ENCODE assay signal across 8 cellular contexts in the genomic region with DNA sequence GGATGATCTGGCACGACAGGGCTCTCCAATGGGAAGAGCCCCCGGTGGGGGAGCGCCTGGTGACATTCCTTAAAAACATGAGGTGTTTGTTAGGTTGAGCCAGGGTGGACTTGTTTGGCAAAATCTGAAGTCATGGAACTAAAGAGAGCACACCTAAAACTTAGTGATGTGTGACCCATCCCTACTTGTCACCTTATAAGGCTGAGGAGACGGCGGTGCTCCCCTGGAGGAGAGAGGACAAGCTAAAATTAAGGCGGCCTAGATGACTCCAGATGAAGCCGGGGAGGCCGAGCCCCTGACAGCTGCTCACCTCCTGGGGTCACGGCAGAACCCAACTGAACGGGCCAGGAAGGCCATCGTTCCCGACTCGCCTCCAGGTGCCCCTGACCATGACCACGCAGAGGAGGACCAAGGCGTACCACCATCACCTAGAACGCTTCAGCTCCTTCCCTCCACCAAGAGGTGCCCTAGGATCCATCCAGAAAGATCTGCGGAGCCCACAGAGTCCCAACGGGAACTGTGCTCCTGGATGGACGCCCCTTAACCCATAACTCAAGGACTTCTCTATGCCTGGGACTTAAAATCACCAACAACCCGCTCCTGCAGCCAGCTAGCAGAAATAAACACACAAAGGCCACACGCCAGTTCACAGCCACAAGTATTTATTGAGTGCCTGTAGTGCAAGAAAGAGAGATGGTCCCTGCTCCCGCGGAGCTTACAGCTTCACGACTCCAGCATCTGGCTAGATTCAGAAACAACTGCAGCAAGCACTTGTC. TPM values are rescaled to one million over a fixed set of nuclear protein-coding genes. Genes with fewer than 3 reads are reported as not detected.
A peak's percentile ranks its signal among the peaks of the same experiment; 100 is the strongest.
DNase-seq lines count a peak whose midpoint lies in the region; ATAC-seq and TF ChIP-seq lines count a peak whose summit lies in the region.

No MANE protein-coding gene starts in this region.

- H3K27ac ChIP-seq in heart left ventricle (peak overlapping the region in 11 of 12 donors; percentile 47 to 92 (median 84)), upper lobe of right lung (peak overlapping the region; percentile 83)

- peak overlapping the region; percentile 56 to 90 (median 78) for H3K4me3 ChIP-seq in heart left ventricle
- peak overlapping the region; percentile 74 for H3K4me3 ChIP-seq in lower leg skin (ENCODE audit: low read depth, poor library complexity, severe bottlenecking)
- peak overlapping the region; percentile 75 for H3K4me3 ChIP-seq in upper lobe of right lung

- H3K27me3 ChIP-seq in heart left ventricle (peaks cover 0 to 5% (median 0%) of the 10 kb centered on the region in 9 donors), upper lobe of right lung (no peaks in the 10 kb centered on the region)

- no peak for DNase-seq in heart left ventricle
- no peak for DNase-seq in Right ventricle myocardium superior
- peak; percentile 26 for DNase-seq in astrocyte of the hippocampus (ENCODE audit: low read depth, low spot score)
- DNase-seq in lower leg skin (ENCODE audit: low spot score in 2 of 2), result peak in 1 of 2 donors; percentile 81
- no peak for DNase-seq in upper lobe of right lung
- DNase-seq in SW480 (ENCODE audit: low spot score), result no peak
- DNase-seq in HPDE6-E6E7 (ENCODE audit: extremely low spot score), result no peak

- TF ChIP-seq POLR2A in heart left ventricle (IDR thresholded peaks at IDR 0.05), result no peak
- TF ChIP-seq POLR2A in lower leg skin (IDR thresholded peaks at IDR 0.05), result no peak

- peaks cover 0 to 26% (median 18%) of the 10 kb centered on the region in 9 donors for H3K36me3 ChIP-seq in heart left ventricle
- H3K36me3 ChIP-seq in upper lobe of right lung, result no peaks in the 10 kb centered on the region

- intact Hi-C loops in heart left ventricle (cut with DNase I), result loop anchor here in 9 of 10 donors (1.0 to 10.0 kb wide), 10 partner anchors 40 to 175 kb away; a partner anchor contains a TSS
- intact Hi-C loops in Right ventricle myocardium superior (cut with DNase I), result loop anchor here (5.0 kb wide), 1 partner anchor 110 kb away; no protein-coding TSS in a partner anchor
- intact Hi-C loops in lower leg skin (cut with DNase I; ENCODE audit: low total_unique reads), result loop anchor here (5.0 kb wide), 1 partner anchor 825 kb away; no protein-coding TSS in a partner anchor
- intact Hi-C loops in upper lobe of right lung (cut with DNase I), result loop anchor here (10.0 kb wide), 1 partner anchor 107 kb away; no protein-coding TSS in a partner anchor

- WGBS in heart left ventricle, 4 donors, result 78 to 85% (median 81%) methylated on average over 23 to 24 of the region's 24 CpGs
- 76 to 80% methylated on average over 24 of the region's 24 CpGs for WGBS in lower leg skin, 2 donors

- TF ChIP-seq CTCF in heart left ventricle (IDR thresholded peaks at IDR 0.05) (no peak), lower leg skin (IDR thresholded peaks at IDR 0.05) (no peak), upper lobe of right lung (IDR thresholded peaks at IDR 0.05) (no peak)

- H3K4me1 ChIP-seq in heart left ventricle, result peaks cover 0 to 34% (median 22%) of the 10 kb centered on the region in 12 donors
- H3K4me1 ChIP-seq in upper lobe of right lung, result peaks cover 27% of the 10 kb centered on the region

- H3K9me3 ChIP-seq in heart left ventricle, result no peaks in the 10 kb centered on the region
- H3K9me3 ChIP-seq in upper lobe of right lung, result no peaks in the 10 kb centered on the region

- ATAC-seq in heart left ventricle (peak in 1 of 4 donors; percentile 2), Right ventricle myocardium superior (ENCODE audit: poor library complexity) (no peak), upper lobe of right lung (no peak), HG03095 (IDR thresholded peaks at IDR 0.05; ENCODE audit: unreplicated experiment) (no peak)

RNA-seq across cellular contexts. Expression of a gene that starts 1.0 kb away (rescaled TPM):
- total RNA-seq in heart left ventricle (10 to 100 TPM; 13.2 to 28.5 (median 20.7) TPM), Right ventricle myocardium superior (17.0 TPM), lower leg skin (1 to 10 TPM; 3.2 to 6.5 (median 4.2) TPM), upper lobe of right lung (25.9 TPM)
- 10 to 100 TPM; 12.0 to 13.0 TPM for polyA plus RNA-seq in heart left ventricle
